ENCODE assay signal across 20 cellular contexts in genomic region chr18:9663377-9663776, GRCh38.
"Had no signal": no experiment of that assay in that cellular context is flagged by ENCODE, and none has a peak within 500 bp of the region (broad histone marks: within the 10 kb centered on the region; RNA-seq: fewer than 3 reads in every experiment).

No MANE protein-coding gene starts in this region.

- H3K9me3 ChIP-seq: body of pancreas, right atrium auricular region, stomach, testis had no signal

- H3K27me3 ChIP-seq: body of pancreas, right atrium auricular region, stomach, testis had no signal

- H3K27ac ChIP-seq: body of pancreas, right atrium auricular region, skin epidermis, stomach, testis had no signal

- ATAC-seq: activated naive CD4-positive, alpha-beta T cell treated with anti-CD3 and anti-CD28 coated beads, Interleukin-2, amount 50 U/mL, for 72 hours; activated T-cell treated with anti-CD3 and anti-CD28 coated beads, Interleukin-2, amount 50 U/mL, for 72 hours; body of pancreas; left cardiac atrium had no signal

- H3K4me3 ChIP-seq: body of pancreas, right atrium auricular region, skin epidermis, stomach, testis had no signal

- DNase-seq: activated CD4-positive, alpha-beta T cell treated with anti-CD3 and anti-CD28 coated beads, Interleukin-2, amount 50 U/mL, for 4 hours; activated gamma-delta T cell; activated T-cell treated with anti-CD3 and anti-CD28 coated beads, Interleukin-2, amount 50 U/mL, for 72 hours; amygdala; body of pancreas; dermis blood vessel endothelial cell; effector memory CD4-positive, alpha-beta T cell; foreskin fibroblast; left cardiac atrium; midbrain; nephron progenitor cell; occipital lobe; stimulated activated CD4-positive, alpha-beta T cell treated with anti-CD3 and anti-CD28 coated beads, Interleukin-4, amount 100 ng/mL, for 1 hour; stomach; T-helper 2 cell; testis had no signal

- H3K36me3 ChIP-seq: right atrium auricular region, stomach had no signal

- H3K4me1 ChIP-seq: body of pancreas, right atrium auricular region, stomach, testis had no signal

- FAIRE-seq: endothelial cell of umbilical vein had no signal
